ENCODE assay signal across 8 cellular contexts in the genomic region with DNA sequence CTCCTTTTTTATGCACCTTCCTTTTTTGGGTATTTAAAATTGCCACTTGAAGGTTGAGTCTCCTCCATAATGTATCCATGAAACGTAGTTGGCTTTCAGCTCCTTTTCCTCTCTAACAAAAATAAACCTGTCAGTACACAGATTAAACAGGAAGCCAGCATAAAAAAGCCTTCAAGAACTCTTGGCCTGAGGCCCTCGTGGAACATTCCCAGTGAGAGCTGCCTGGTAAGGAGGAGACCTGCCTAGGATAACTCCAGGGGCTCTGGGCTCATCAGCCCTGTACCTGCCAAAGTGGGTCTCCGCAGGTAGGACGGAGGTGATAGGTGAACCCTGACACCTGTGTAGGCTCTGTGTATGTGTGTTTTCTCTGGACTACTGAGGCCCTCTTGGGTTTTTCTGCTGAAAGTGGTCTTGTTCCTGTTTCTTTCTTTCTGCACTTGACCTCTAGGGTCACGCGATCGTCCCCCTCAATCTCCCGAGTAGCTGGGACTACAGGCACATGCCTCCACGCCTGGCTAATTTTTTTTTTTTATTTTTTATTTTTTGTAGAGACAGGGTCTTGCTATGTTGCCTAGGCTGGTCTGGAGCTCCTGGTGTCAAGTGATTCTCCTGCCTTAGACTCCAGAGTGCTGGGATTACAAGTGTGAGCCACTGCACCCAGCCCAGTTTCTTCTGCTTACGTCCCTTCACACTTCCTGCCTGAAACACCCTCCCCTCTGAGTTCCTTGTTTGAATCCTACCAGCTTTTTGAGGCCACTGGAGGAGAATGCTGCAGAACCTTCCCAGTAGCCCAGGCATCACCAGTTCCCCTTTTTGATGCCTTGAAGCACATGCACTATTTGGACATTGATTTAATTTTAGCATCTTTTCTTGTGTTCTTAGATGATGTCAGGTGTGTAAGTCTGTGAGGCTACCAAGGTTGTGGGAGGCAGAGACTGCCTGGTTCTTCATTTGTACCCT. TPM values are rescaled to one million over a fixed set of nuclear protein-coding genes. Genes with fewer than 3 reads are reported as not detected.
DNase-seq lines count a peak whose midpoint lies in the region; ATAC-seq, FAIRE-seq and TF ChIP-seq lines count a peak whose summit lies in the region.

No MANE protein-coding gene starts in this region.

- 67 to 68% methylated on average over 10 of the region's 10 CpGs for WGBS in pancreas, 2 donors

- H3K27ac ChIP-seq in coronary artery = peak overlapping the region; percentile 6 to 70
- H3K27ac ChIP-seq in pancreas = peak overlapping the region in 2 of 4 donors; percentile 64 to 66

- no peaks in the 10 kb centered on the region for H3K27me3 ChIP-seq in pancreas

- DNase-seq in GF-D8 (lab: John Stamatoyannopoulos, UW) (peak; percentile 85), NCI-H2029 treated with DMSO at 0.1 percent for 48 hours (lab: John Stamatoyannopoulos, UW) (peak; percentile 66), coronary artery (ENCODE audit: low spot score) (no peak), pancreas (peak in 2 of 6 donors; percentile 9 to 33), activated gamma-delta T cell treated with Interleukin-2 at 50 U/mL for 16 hours (no peak), A172 (ENCODE audit: low spot score) (no peak)
- no peak for DNase-seq in stimulated activated CD4-positive, alpha-beta T cell treated with anti-CD3 and anti-CD28 coated beads, Interleukin-4, amount 100 ng/mL, for 24 hours

- no peaks in the 10 kb centered on the region for H3K9me3 ChIP-seq in pancreas

- no peak for TF ChIP-seq CTCF in coronary artery (IDR thresholded peaks at IDR 0.05)
- TF ChIP-seq CTCF in pancreas (IDR thresholded peaks at IDR 0.05) = no peak

- ATAC-seq in pancreas (peak in 3 of 4 donors; percentile 25 to 62 (median 55)), GM21515 (IDR thresholded peaks at IDR 0.05; ENCODE audit: unreplicated experiment) (no peak)

- intact Hi-C loops in pancreas (cut with DNase I) = no loop called here

- H3K4me3 ChIP-seq in coronary artery (no peak overlapping the region), pancreas (no peak overlapping the region)

- no peaks in the 10 kb centered on the region for H3K36me3 ChIP-seq in pancreas

- no peak for FAIRE-seq in pancreas (lab: Jason Lieb, UNC)

- H3K4me1 ChIP-seq in pancreas = peaks cover 0 to 10% (median 0%) of the 10 kb centered on the region in 3 donors

RNA-seq across cellular contexts. Expression of a gene that starts 9.8 kb away (rescaled TPM):
- total RNA-seq in pancreas = 10 to 100 TPM; 11.2 to 21.9 (median 13.4) TPM
- 10 to 100 TPM; 17.2 to 22.7 TPM for polyA plus RNA-seq in pancreas
- 25.6 and 40.1 TPM in 2 replicates for total RNA-seq in A172 (2014; rRNA removed; shearing (Covaris generic))

RNA-seq across cellular contexts. Expression of a gene that starts 28.4 kb away (rescaled TPM):
- 10 to 100 TPM in 4 of 6 donors, 1 to 10 TPM in 2; 5.7 to 32.6 (median 18.0) TPM for total RNA-seq in pancreas
- 10 to 100 TPM; 28.5 to 53.3 TPM for polyA plus RNA-seq in pancreas
- total RNA-seq in A172 (2014; rRNA removed; shearing (Covaris generic)) = 51.0 and 60.2 TPM in 2 replicates

Comparison
In these comparisons a context has a peak if more than half of its experiments do, and no peak if none do; other contexts are left out.
1. DNase-seq: peak in GF-D8 (single experiment) and NCI-H2029 treated with DMSO at 0.1 percent for 48 hours (single experiment); none in coronary artery (single experiment), activated gamma-delta T cell treated with Interleukin-2 at 50 U/mL for 16 hours (single experiment), stimulated activated CD4-positive, alpha-beta T cell treated with anti-CD3 and anti-CD28 coated beads, Interleukin-4, amount 100 ng/mL, for 24 hours (single experiment) and A172 (single experiment).